Comparison of ENCODE assay signal across 17 cellular contexts in genomic region chr2:37527362-37527761, GRCh38.
A peak's percentile ranks its signal among the peaks of the same experiment; 100 is the strongest.
DNase-seq lines count a peak whose midpoint lies in the region; ATAC-seq and TF ChIP-seq lines count a peak whose summit lies in the region.
"Had no signal": no experiment of that assay in that cellular context is flagged by ENCODE, and none has a peak within 500 bp of the region (broad histone marks: within the 10 kb centered on the region; RNA-seq: fewer than 3 reads in every experiment).

No MANE protein-coding gene starts in this region.

- no peaks in the 10 kb centered on the region for H3K36me3 ChIP-seq in GM23338 (ENCODE audit: insufficient read depth)
- H3K36me3 ChIP-seq: HAP-1, upper lobe of left lung had no signal

- H4K20me1 ChIP-seq in GM23338 (replicated peaks; ENCODE audit: insufficient read depth) = no peaks in the 10 kb centered on the region

- no peak overlapping the region for H2AFZ ChIP-seq in GM23338

- no peaks in the 10 kb centered on the region for H3K4me1 ChIP-seq in GM23338 (ENCODE audit: insufficient read depth)

- H3K9me3 Mint-ChIP-seq in stimulated activated memory B cell treated with anti-CD40 and anti-IgM and Interleukin-4, amounts not matched to agents 10 μg/mL and 1 μg/mL and 100 μg/mL, for 72 hours = peaks cover 4% of the 10 kb centered on the region
- no peaks in the 10 kb centered on the region for H3K9me3 Mint-ChIP-seq in GM23338

- no peak overlapping the region for H3K4me3 Mint-ChIP-seq in stimulated activated memory B cell treated with anti-CD40 and anti-IgM and Interleukin-4, amounts not matched to agents 10 μg/mL and 1 μg/mL and 100 μg/mL, for 72 hours
- H3K4me3 Mint-ChIP-seq in GM23338 = no peak overlapping the region
- H3K4me3 Mint-ChIP-seq: brain had no signal

- no peaks in the 10 kb centered on the region for H3K27me3 Mint-ChIP-seq in stimulated activated memory B cell treated with anti-CD40 and anti-IgM and Interleukin-4, amounts not matched to agents 10 μg/mL and 1 μg/mL and 100 μg/mL, for 72 hours
- H3K27me3 Mint-ChIP-seq in GM23338 (ENCODE audit: insufficient read depth, low read depth, poor library complexity) = no peaks in the 10 kb centered on the region

- no peaks in the 10 kb centered on the region for H3K27me3 ChIP-seq in GM23338 (ENCODE audit: insufficient read depth)
- H3K27me3 ChIP-seq: upper lobe of left lung had no signal

- H3K27ac Mint-ChIP-seq in stimulated activated memory B cell treated with anti-CD40 and anti-IgM and Interleukin-4, amounts not matched to agents 10 μg/mL and 1 μg/mL and 100 μg/mL, for 72 hours = no peak overlapping the region
- H3K27ac Mint-ChIP-seq in GM23338 = no peak overlapping the region

- no peaks in the 10 kb centered on the region for H3K79me2 ChIP-seq in GM23338 (replicated peaks; ENCODE audit: insufficient read depth)

- H3K4me2 ChIP-seq in GM23338 = no peak overlapping the region
- H3K4me2 ChIP-seq: KMS-11 had no signal

- H3F3A ChIP-seq in GM23338 (replicated peaks; ENCODE audit: low read depth) = no peaks in the 10 kb centered on the region

- H3K9me2 ChIP-seq in GM23338 (ENCODE audit: insufficient read depth) = no peaks in the 10 kb centered on the region

- H3K36me3 Mint-ChIP-seq in stimulated activated memory B cell treated with anti-CD40 and anti-IgM and Interleukin-4, amounts not matched to agents 10 μg/mL and 1 μg/mL and 100 μg/mL, for 72 hours = no peaks in the 10 kb centered on the region
- H3K36me3 Mint-ChIP-seq in GM23338 (ENCODE audit: low read depth) = no peaks in the 10 kb centered on the region
- H3K36me3 Mint-ChIP-seq: brain had no signal

- no peak overlapping the region for H3K27ac ChIP-seq in GM23338 (ENCODE audit: low read depth)
- H3K27ac ChIP-seq: KMS-11, upper lobe of left lung had no signal

- peaks cover 18% of the 10 kb centered on the region for H3K4me1 Mint-ChIP-seq in stimulated activated memory B cell treated with anti-CD40 and anti-IgM and Interleukin-4, amounts not matched to agents 10 μg/mL and 1 μg/mL and 100 μg/mL, for 72 hours
- H3K4me1 Mint-ChIP-seq in GM23338 = peaks cover 4% of the 10 kb centered on the region; the same call in 1 of the 3 replicates

- peak; percentile 68 for ATAC-seq in stimulated activated memory B cell treated with anti-CD40 and anti-IgM and Interleukin-4, amounts not matched to agents 10 μg/mL and 1 μg/mL and 100 μg/mL, for 72 hours
- ATAC-seq in GM23338 = no peak
- ATAC-seq: left lobe of liver had no signal

- no peak overlapping the region for H3K4me3 ChIP-seq in GM23338
- H3K4me3 ChIP-seq: HAP-1, upper lobe of left lung had no signal

- TF ChIP-seq CTCF in GM23338 (conservative IDR thresholded peaks at IDR 0.05; ENCODE audit: low read depth in 2 of 2) = no peak

- DNase-seq in NCI-H1092 (lab: John Stamatoyannopoulos, UW) (peak; percentile 50), NCI-H2081 treated with DMSO at 0.1 percent for 48 hours (lab: John Stamatoyannopoulos, UW) (peak; percentile 96), SHP77 (lab: John Stamatoyannopoulos, UW) (peak; percentile 41 to 42), SK-N-DZ (ENCODE audit: low spot score) (no peak), DMS79 (lab: John Stamatoyannopoulos, UW) (no peak), GM23338 (ENCODE audit: low spot score) (no peak)
- DNase-seq: activated CD4-positive, alpha-beta T cell treated with anti-CD3 and anti-CD28 coated beads, Interleukin-2, amount 50 U/mL, for 48 hours; activated effector memory CD4-positive, alpha-beta T cell treated with Interleukin-2 at 50 U/mL for 16 hours; head of caudate nucleus; stimulated activated CD4-positive, alpha-beta T cell treated with anti-CD3 and anti-CD28 coated beads, Interleukin-4, amount 100 ng/mL, for 24 hours; T-helper 2 cell; upper lobe of left lung had no signal

TF ChIP-seq in GM23338, 12 proteins besides CTCF, POLR2A, EP300 and RAD21 (continues in another document):
- TF ChIP-seq ZNF331 (CRISPR knock-in tag; IDR thresholded peaks at IDR 0.05; ENCODE audit: low read depth) (no peak), JUNB (IDR thresholded peaks at IDR 0.05; ENCODE audit: unreplicated experiment) (no peak), REST (IDR thresholded peaks at IDR 0.05; ENCODE audit: unreplicated experiment) (no peak), ETS1 (IDR thresholded peaks at IDR 0.05) (no peak), NANOG (IDR thresholded peaks at IDR 0.05; ENCODE audit: borderline replicate concordance) (no peak), POLR2AphosphoS5 (IDR thresholded peaks at IDR 0.05; ENCODE audit: low read depth) (no peak), STAT1 (IDR thresholded peaks at IDR 0.05; ENCODE audit: unreplicated experiment) (no peak)

Comparison
In these comparisons a context has a peak if more than half of its experiments do, and no peak if none do; other contexts are left out.
1. DNase-seq: peak in NCI-H1092 (single experiment), NCI-H2081 treated with DMSO at 0.1 percent for 48 hours (single experiment) and SHP77 (2 of 2); none in SK-N-DZ (single experiment), DMS79 (single experiment) and GM23338 (single experiment).